ENCODE assay signal across 18 cellular contexts in the genomic region with DNA sequence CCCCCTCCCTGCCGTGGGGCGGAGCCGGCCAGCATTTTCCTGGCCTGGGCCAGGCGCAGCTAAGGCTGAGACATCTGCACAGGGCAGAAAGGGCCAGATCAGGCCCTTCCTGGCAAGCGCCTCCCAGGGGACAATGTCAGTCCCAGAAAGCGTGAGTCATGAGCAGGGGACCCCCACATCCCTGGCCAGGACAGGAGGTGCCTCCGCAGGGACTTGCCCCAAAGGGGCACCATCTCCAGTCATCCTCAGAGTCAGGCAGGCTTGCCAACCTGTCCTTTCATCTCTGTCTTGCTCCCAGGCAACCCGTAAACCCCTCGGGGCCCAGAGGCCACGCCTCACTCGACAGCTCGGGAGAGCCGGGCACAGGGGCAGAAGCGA. TPM values are rescaled to one million over a fixed set of nuclear protein-coding genes. Genes with fewer than 3 reads are reported as not detected.
A peak's percentile ranks its signal among the peaks of the same experiment; 100 is the strongest.
DNase-seq lines count a peak whose midpoint lies in the region; ATAC-seq and TF ChIP-seq lines count a peak whose summit lies in the region.
"Had no signal": no experiment of that assay in that cellular context is flagged by ENCODE, and none has a peak within 500 bp of the region (broad histone marks: within the 10 kb centered on the region; RNA-seq: fewer than 3 reads in every experiment).

No MANE protein-coding gene starts in this region.

- H3K36me3 Mint-ChIP-seq in dendritic cell treated with granulocyte-macrophage colony-stimulating factor and Interleukin-4, amounts not matched to agents 40 ng/mL and 50 ng/mL, for 4 days (ENCODE audit: low read depth) = no peaks in the 10 kb centered on the region

- H3K27me3 Mint-ChIP-seq in dendritic cell treated with granulocyte-macrophage colony-stimulating factor and Interleukin-4, amounts not matched to agents 40 ng/mL and 50 ng/mL, for 4 days = peaks cover 18% of the 10 kb centered on the region

- intact Hi-C loops in dendritic cell treated with granulocyte-macrophage colony-stimulating factor and Interleukin-4, amounts not matched to agents 40 ng/mL and 50 ng/mL, for 4 days (cut with micrococcal nuclease) = no loop called here
- intact Hi-C loops in sciatic nerve (cut with DNase I) = no loop called here

- peak; percentile 49 for ATAC-seq in HG02571 (IDR thresholded peaks at IDR 0.05; ENCODE audit: unreplicated experiment)
- peak; percentile 32 for ATAC-seq in sciatic nerve
- ATAC-seq in HG03469 (IDR thresholded peaks at IDR 0.05; ENCODE audit: unreplicated experiment) = no peak
- ATAC-seq: activated T-cell treated with anti-CD3 and anti-CD28 coated beads, Interleukin-2, amount 50 U/mL, for 4 hours had no signal

- peaks cover 59% of the 10 kb centered on the region for H3K4me1 Mint-ChIP-seq in dendritic cell treated with granulocyte-macrophage colony-stimulating factor and Interleukin-4, amounts not matched to agents 40 ng/mL and 50 ng/mL, for 4 days (ENCODE audit: low read depth)

- in situ Hi-C loops in GM13976 (cut with MboI; ENCODE audit: low sequenced_read_pairs, unreplicated experiment) = no loop called here

- no peak for TF ChIP-seq CTCF in GM13976 (IDR thresholded peaks at IDR 0.05; ENCODE audit: borderline replicate concordance, control extremely low read depth, extremely low read depth, insufficient read depth, missing control alignments)

- no peak overlapping the region for H3K4me3 Mint-ChIP-seq in dendritic cell treated with granulocyte-macrophage colony-stimulating factor and Interleukin-4, amounts not matched to agents 40 ng/mL and 50 ng/mL, for 4 days
- H3K4me3 Mint-ChIP-seq: activated T-cell treated with anti-CD3 and anti-CD28 coated beads, Interleukin-2, amount 50 U/mL, for 4 hours had no signal

- peak overlapping the region; percentile 65 for H3K27ac Mint-ChIP-seq in dendritic cell treated with granulocyte-macrophage colony-stimulating factor and Interleukin-4, amounts not matched to agents 40 ng/mL and 50 ng/mL, for 4 days

- DNase-seq in GM13976 (ENCODE audit: low spot score) (peak; percentile 41), sciatic nerve (ENCODE audit: low spot score) (no peak), kidney tubule cell (ENCODE audit: low spot score) (no peak)
- DNase-seq in activated naive CD4-positive, alpha-beta T cell treated with anti-CD3 and anti-CD28 coated beads, Interleukin-2, amount 50 U/mL, for 16 hours = no peak
- DNase-seq: activated CD4-positive, alpha-beta T cell treated with anti-CD3 and anti-CD28 coated beads, Interleukin-2, amount 50 U/mL, for 1 hour; activated T-cell treated with anti-CD3 and anti-CD28 coated beads, Interleukin-2, amount 50 U/mL, for 4 hours; cerebellar nuclear complex; gastrocnemius medialis; midbrain; NCI-H2107; nucleus accumbens; stomach; T1000 had no signal

- peaks cover 10% of the 10 kb centered on the region for H3K9me3 Mint-ChIP-seq in dendritic cell treated with granulocyte-macrophage colony-stimulating factor and Interleukin-4, amounts not matched to agents 40 ng/mL and 50 ng/mL, for 4 days

RNA-seq across cellular contexts. Expression of a gene that starts 43.2 kb away (rescaled TPM):
- 4.3 TPM for total RNA-seq in sciatic nerve

RNA-seq across cellular contexts. Expression of a gene that starts 56.3 kb away (rescaled TPM):
- total RNA-seq in sciatic nerve = not detected
- total RNA-seq: activated T-cell treated with anti-CD3 and anti-CD28 coated beads, Interleukin-2, amount 50 U/mL, for 4 hours; G401; gastrocnemius medialis; SJSA1; stomach had no signal
